In genomic region chr11:73376168-73376802, GRCh38 we compare ENCODE assay signal across 8 cellular contexts. TPM values are rescaled to one million over a fixed set of nuclear protein-coding genes. Genes with fewer than 3 reads are reported as not detected.
DNase-seq lines count a peak whose midpoint lies in the region; ATAC-seq and TF ChIP-seq lines count a peak whose summit lies in the region.

RELT (plus strand) TSS chr11:73376399; CDS start chr11:73389137, 12,738 bp downstream.

- WGBS in smooth muscle cell (ENCODE audit: low lambda C conversion rate) = 2% methylated on average over 83 of the region's 95 CpGs

- no peaks in the 10 kb centered on the region for H3K27me3 ChIP-seq in smooth muscle cell (ENCODE audit: low read depth)

- peak within 1 kb of the TSS; percentile 100 for H3K4me2 ChIP-seq in smooth muscle cell

- H2AFZ ChIP-seq in smooth muscle cell (ENCODE audit: low read depth) = no peak within 1 kb of the TSS

- peak within 1 kb of the TSS; percentile 98 for H3K9ac ChIP-seq in smooth muscle cell (ENCODE audit: low read depth)

- peaks cover 16% of the 10 kb centered on the region for H3K79me2 ChIP-seq in smooth muscle cell (ENCODE audit: low read depth)

- peaks cover 5% of the 10 kb centered on the region for H3F3A ChIP-seq in smooth muscle cell (ENCODE audit: low read depth)

- H3K9me3 ChIP-seq in smooth muscle cell (replicated peaks; ENCODE audit: low read depth) = no peaks in the 10 kb centered on the region

- peak within 1 kb of the TSS; percentile 97 for H3K4me3 ChIP-seq in smooth muscle cell

- peaks cover 5% of the 10 kb centered on the region for H3K4me1 ChIP-seq in smooth muscle cell (ENCODE audit: low read depth)

- peak; percentile 98 for TF ChIP-seq CTCF in VCaP (conservative IDR thresholded peaks at IDR 0.05)
- peak; percentile 78 for TF ChIP-seq CTCF in smooth muscle cell (IDR thresholded peaks at IDR 0.05; ENCODE audit: borderline replicate concordance, insufficient read depth, poor library complexity, severe bottlenecking)

- no peaks in the 10 kb centered on the region for H3K36me3 ChIP-seq in smooth muscle cell (ENCODE audit: low read depth)

- DNase-seq in ACHN = peak; percentile 88
- peak; percentile 81 for DNase-seq in NCI-H2171 treated with DMSO at 0.1 percent for 48 hours (lab: John Stamatoyannopoulos, UW)
- DNase-seq in T47D (ENCODE audit: low read depth in 1 of 2, low spot score in 1 of 2) = peak; percentile 96 to 98
- peak; percentile 100 for DNase-seq in iPS-NIHi11 (ENCODE audit: low spot score)
- peak; percentile 81 for DNase-seq in smooth muscle cell (lab: John Stamatoyannopoulos, UW; ENCODE audit: unreplicated experiment)

- H3K27ac ChIP-seq in VCaP (peak within 1 kb of the TSS; percentile 74), smooth muscle cell (ENCODE audit: low read depth) (peak within 1 kb of the TSS; percentile 77)

- H4K20me1 ChIP-seq in smooth muscle cell (ENCODE audit: low read depth) = peaks cover 37% of the 10 kb centered on the region

- peak; percentile 69 for ATAC-seq in GM18858 (IDR thresholded peaks at IDR 0.05; ENCODE audit: unreplicated experiment)
- ATAC-seq in HG03066 (IDR thresholded peaks at IDR 0.05; ENCODE audit: low read depth, unreplicated experiment) = peak; percentile 67

- in situ Hi-C loops in ACHN (cut with HindIII; ENCODE audit: low pct_ligation_motif_present, low pct_unique_long_range_greater_than_20kb, low sequenced_read_pairs) (no loop called here), T47D (cut with HindIII; ENCODE audit: low pct_unique_long_range_greater_than_20kb, low sequenced_read_pairs) (no loop called here)

RNA-seq across cellular contexts. Expression of gene RELT, which starts in this region (rescaled TPM):
- total RNA-seq in smooth muscle cell = 4.3 and 4.8 TPM in 2 replicates
- polyA plus RNA-seq in smooth muscle cell = 5.5 and 9.4 TPM in 2 replicates

Comparison
In these comparisons a context has a peak if more than half of its experiments do, and no peak if none do; other contexts are left out.
1. Peak in every context shown above with its lines: DNase-seq, ATAC-seq, H3K4me3 ChIP-seq and H3K27ac ChIP-seq.